Comparison of ENCODE assay signal across 8 cellular contexts in the genomic region with DNA sequence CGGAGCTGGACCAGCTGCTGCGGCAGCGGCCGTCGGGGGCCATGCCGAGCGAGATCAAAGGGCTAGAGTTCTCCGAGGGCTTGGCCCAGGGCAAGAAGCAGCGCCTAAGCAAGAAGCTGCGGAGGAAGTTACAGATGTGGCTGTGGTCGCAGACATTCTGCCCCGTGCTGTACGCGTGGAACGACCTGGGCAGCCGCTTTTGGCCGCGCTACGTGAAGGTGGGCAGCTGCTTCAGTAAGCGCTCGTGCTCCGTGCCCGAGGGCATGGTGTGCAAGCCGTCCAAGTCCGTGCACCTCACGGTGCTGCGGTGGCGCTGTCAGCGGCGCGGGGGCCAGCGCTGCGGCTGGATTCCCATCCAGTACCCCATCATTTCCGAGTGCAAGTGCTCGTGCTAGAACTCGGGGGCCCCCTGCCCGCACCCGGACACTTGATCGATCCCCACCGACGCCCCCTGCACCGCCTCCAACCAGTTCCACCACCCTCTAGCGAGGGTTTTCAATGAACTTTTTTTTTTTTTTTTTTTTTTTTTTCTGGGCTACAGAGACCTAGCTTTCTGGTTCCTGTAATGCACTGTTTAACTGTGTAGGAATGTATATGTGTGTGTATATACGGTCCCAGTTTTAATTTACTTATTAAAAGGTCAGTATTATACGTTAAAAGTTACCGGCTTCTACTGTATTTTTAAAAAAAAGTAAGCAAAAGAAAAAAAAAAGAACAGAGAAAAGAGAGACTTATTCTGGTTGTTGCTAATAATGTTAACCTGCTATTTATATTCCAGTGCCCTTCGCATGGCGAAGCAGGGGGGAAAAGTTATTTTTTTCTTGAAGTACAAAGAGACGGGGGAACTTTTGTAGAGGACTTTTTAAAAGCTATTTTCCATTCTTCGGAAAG. TPM values are rescaled to one million over a fixed set of nuclear protein-coding genes. Genes with fewer than 3 reads are reported as not detected.
DNase-seq lines count a peak whose midpoint lies in the region; ATAC-seq and TF ChIP-seq lines count a peak whose summit lies in the region.

No MANE protein-coding gene starts in this region.

- peaks cover 0 to 65% (median 37%) of the 10 kb centered on the region in 45 donors for H3K27me3 ChIP-seq in dorsolateral prefrontal cortex

- H3K27ac ChIP-seq in dorsolateral prefrontal cortex: peak overlapping the region in 25 of 59 donors; percentile 12 to 75 (median 59)

- H3K27ac Mint-ChIP-seq in T-helper 2 cell treated with Interferon-gamma antibody and Interleukin-4, amounts not matched to agents 5 μg/mL and 100 μg/mL, for 36 hours: no peak overlapping the region

- no peaks in the 10 kb centered on the region for H3K36me3 Mint-ChIP-seq in T-helper 2 cell treated with Interferon-gamma antibody and Interleukin-4, amounts not matched to agents 5 μg/mL and 100 μg/mL, for 36 hours (ENCODE audit: low read depth)

- DNase-seq in Ammon's horn (ENCODE audit: low spot score) (peak; percentile 20), HCEC 1CT (peak; percentile 47), dorsolateral prefrontal cortex (no peak), myocyte (ENCODE audit: low read depth) (peak; percentile 66), sciatic nerve (ENCODE audit: low spot score) (no peak)
- peak; percentile 10 for DNase-seq in T-helper 2 cell treated with Interferon-gamma antibody and Interleukin-4, amounts not matched to agents 5 μg/mL and 100 μg/mL, for 36 hours (ENCODE audit: low spot score)

- peaks cover 72% of the 10 kb centered on the region for H3K27me3 Mint-ChIP-seq in T-helper 2 cell treated with Interferon-gamma antibody and Interleukin-4, amounts not matched to agents 5 μg/mL and 100 μg/mL, for 36 hours (ENCODE audit: low read depth)

- intact Hi-C loops in dorsolateral prefrontal cortex (cut with DNase I): loop anchor here in 1 of 2 donors (5.0 kb wide), 2 partner anchors 123 to 183 kb away; no protein-coding TSS in a partner anchor
- intact Hi-C loops in sciatic nerve (cut with DNase I): loop anchor here (10.0 kb wide), 1 partner anchor 120 kb away; no protein-coding TSS in a partner anchor

- ATAC-seq in GM18511 (IDR thresholded peaks at IDR 0.05; ENCODE audit: unreplicated experiment) (no peak), HG03095 (IDR thresholded peaks at IDR 0.05; ENCODE audit: unreplicated experiment) (no peak), sciatic nerve (no peak)

- H3K4me3 Mint-ChIP-seq in T-helper 2 cell treated with Interferon-gamma antibody and Interleukin-4, amounts not matched to agents 5 μg/mL and 100 μg/mL, for 36 hours: peak overlapping the region; percentile 42

- TF ChIP-seq CTCF in dorsolateral prefrontal cortex (IDR thresholded peaks at IDR 0.05 in 54 of 56, conservative IDR thresholded peaks at IDR 0.05 in 2 of 56; ENCODE audit: low read depth in 1 of 56, partially characterized antibody in 56 of 56): peak in 1 of 56 donors; percentile 10

- H3K4me1 Mint-ChIP-seq in T-helper 2 cell treated with Interferon-gamma antibody and Interleukin-4, amounts not matched to agents 5 μg/mL and 100 μg/mL, for 36 hours (ENCODE audit: low read depth): peaks cover 20% of the 10 kb centered on the region

- no peaks in the 10 kb centered on the region for H3K9me3 Mint-ChIP-seq in T-helper 2 cell treated with Interferon-gamma antibody and Interleukin-4, amounts not matched to agents 5 μg/mL and 100 μg/mL, for 36 hours

- peak overlapping the region; percentile 40 to 74 (median 60) for H3K4me3 ChIP-seq in dorsolateral prefrontal cortex

RNA-seq across cellular contexts. Expression of a gene that starts 1.3 kb away (rescaled TPM):
- 1 to 10 TPM in 119 of 120 experiments, under 1 TPM in 1; 0.53 to 7.5 (median 2.8) TPM for total RNA-seq in dorsolateral prefrontal cortex
- 62.4 and 63.9 TPM in 2 replicates for total RNA-seq in myocyte
- polyA plus RNA-seq in myocyte (2012): 4.9 TPM
- total RNA-seq in sciatic nerve: 5.3 TPM

Comparison
In these comparisons a context has a peak if more than half of its experiments do, and no peak if none do; other contexts are left out.
1. DNase-seq: peak in Ammon's horn (single experiment), HCEC 1CT (single experiment), T-helper 2 cell treated with Interferon-gamma antibody and Interleukin-4, amounts not matched to agents 5 μg/mL and 100 μg/mL, for 36 hours (single experiment) and myocyte (single experiment); none in dorsolateral prefrontal cortex (0 of 10) and sciatic nerve (single experiment).